30 cellular contexts compared by ENCODE assay signal in the genomic region with DNA sequence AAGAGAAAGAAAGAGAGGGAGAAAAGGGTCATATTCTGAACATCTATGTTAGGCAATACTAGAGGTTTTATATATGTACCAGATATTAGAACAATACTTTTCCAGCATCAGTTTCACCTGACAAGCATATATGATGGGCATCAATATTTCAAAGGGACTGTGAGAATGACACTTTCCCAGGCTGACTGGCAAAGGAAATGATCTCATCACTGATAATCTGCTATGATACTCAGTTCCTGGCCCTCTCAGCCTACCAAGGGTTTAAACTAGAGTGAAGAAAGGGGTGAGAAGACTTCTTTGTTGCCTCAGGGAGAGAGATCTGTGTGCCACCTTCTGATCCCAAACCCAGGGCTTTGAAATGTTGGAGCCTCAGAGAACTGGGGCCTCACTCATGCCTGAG.
"Had no signal": no experiment of that assay in that cellular context is flagged by ENCODE, and none has a peak within 500 bp of the region (broad histone marks: within the 10 kb centered on the region; RNA-seq: fewer than 3 reads in every experiment).

No MANE protein-coding gene starts in this region.

- H3K27me3 ChIP-seq: brain microvascular endothelial cell, cardiac muscle cell, MG63, SJCRH30 had no signal

- H3K4me1 ChIP-seq: SJCRH30 had no signal

- ATAC-seq: activated T-cell treated with anti-CD3 and anti-CD28 coated beads, Interleukin-2, amount 50 U/mL, for 4 hours; Panc1 had no signal

- DNase-seq: activated CD4-positive, alpha-beta memory T cell treated with anti-CD3 and anti-CD28 coated beads for 36 hours; activated CD4-positive, alpha-beta T cell treated with anti-CD3 and anti-CD28 coated beads, Interleukin-2, amount 10 ng/mL, durations not matched to agents 7 days and 5 days; activated effector memory CD4-positive, alpha-beta T cell treated with anti-CD3 and anti-CD28 coated beads, Interleukin-2, amount 50 U/mL, for 16 hours; activated naive CD4-positive, alpha-beta T cell treated with Interleukin-2 at 50 U/mL for 16 hours; activated naive CD8-positive, alpha-beta T cell treated with anti-CD3 and anti-CD28 coated beads for 36 hours; activated T-cell treated with anti-CD3 and anti-CD28 coated beads, Interleukin-2, amount 50 U/mL, for 4 hours; amniotic stem cell; aorta; brain microvascular endothelial cell; Kasumi-1; KG1; MG63; NCI-H1048; NCI-H1105 treated with DMSO at 0.1 percent for 48 hours; NCI-H1436; NCI-H1694; NCI-H1930; NCI-H2081 treated with DMSO at 0.1 percent for 48 hours; NCI-H226; NCI-H446 treated with DMSO at 0.1 percent for 48 hours; NCI-H524; SHP77; SJCRH30 had no signal

- H3K4me1 Mint-ChIP-seq: activated CD4-positive, alpha-beta T cell treated with anti-CD3 and anti-CD28 coated beads, Interleukin-2, amount 10 ng/mL, durations not matched to agents 7 days and 5 days; activated naive CD8-positive, alpha-beta T cell treated with anti-CD3 and anti-CD28 coated beads for 36 hours; central memory CD8-positive, alpha-beta T cell had no signal

- H3K4me3 ChIP-seq: cardiac muscle cell, MG63, SJCRH30, SK-N-MC had no signal

- H3K9me3 Mint-ChIP-seq: activated CD4-positive, alpha-beta T cell treated with anti-CD3 and anti-CD28 coated beads, Interleukin-2, amount 10 ng/mL, durations not matched to agents 7 days and 5 days; activated T-cell treated with anti-CD3 and anti-CD28 coated beads, Interleukin-2, amount 50 U/mL, for 4 hours; central memory CD8-positive, alpha-beta T cell; T-helper 1 cell treated with Interleukin-12 subunit alpha and Interleukin-12 subunit beta and Interleukin-4 antibody, amounts not matched to agents 30 μg/mL and 1 μg/mL, for 36 hours; T-helper 2 cell treated with Interferon-gamma antibody and Interleukin-4, amounts not matched to agents 5 μg/mL and 100 μg/mL, for 36 hours had no signal

- H3K36me3 ChIP-seq: brain microvascular endothelial cell, cardiac muscle cell, MG63, SJCRH30 had no signal

- H3K9me3 ChIP-seq: MG63, SJCRH30 had no signal

- H3K36me3 Mint-ChIP-seq: activated CD4-positive, alpha-beta memory T cell treated with anti-CD3 and anti-CD28 coated beads for 36 hours had no signal

- H3K27ac ChIP-seq: brain microvascular endothelial cell, cardiac muscle cell, SJCRH30, SK-N-MC had no signal

- FAIRE-seq: TTC549 had no signal

- H3K4me3 Mint-ChIP-seq: activated CD4-positive, alpha-beta memory T cell treated with anti-CD3 and anti-CD28 coated beads for 36 hours; activated CD4-positive, alpha-beta T cell treated with anti-CD3 and anti-CD28 coated beads, Interleukin-2, amount 10 ng/mL, durations not matched to agents 7 days and 5 days; activated naive CD8-positive, alpha-beta T cell treated with anti-CD3 and anti-CD28 coated beads for 36 hours; activated T-cell treated with anti-CD3 and anti-CD28 coated beads, Interleukin-2, amount 50 U/mL, for 4 hours; central memory CD8-positive, alpha-beta T cell; T-helper 1 cell treated with Interleukin-12 subunit alpha and Interleukin-12 subunit beta and Interleukin-4 antibody, amounts not matched to agents 30 μg/mL and 1 μg/mL, for 36 hours; T-helper 2 cell treated with Interferon-gamma antibody and Interleukin-4, amounts not matched to agents 5 μg/mL and 100 μg/mL, for 36 hours had no signal

- H3K27ac Mint-ChIP-seq: activated CD4-positive, alpha-beta memory T cell treated with anti-CD3 and anti-CD28 coated beads for 36 hours; activated CD4-positive, alpha-beta T cell treated with anti-CD3 and anti-CD28 coated beads, Interleukin-2, amount 10 ng/mL, durations not matched to agents 7 days and 5 days; activated naive CD8-positive, alpha-beta T cell treated with anti-CD3 and anti-CD28 coated beads for 36 hours; T-helper 1 cell treated with Interleukin-12 subunit alpha and Interleukin-12 subunit beta and Interleukin-4 antibody, amounts not matched to agents 30 μg/mL and 1 μg/mL, for 36 hours; T-helper 2 cell treated with Interferon-gamma antibody and Interleukin-4, amounts not matched to agents 5 μg/mL and 100 μg/mL, for 36 hours had no signal
